Comparison of ENCODE assay signal across 1 cellular context in genomic region chr6:137424243-137424642, GRCh38.
TF ChIP-seq lines count a peak whose summit lies in the region.

No MANE protein-coding gene starts in this region.

TF ChIP-seq in H1, 55 proteins besides CTCF, POLR2A, EP300 and RAD21:
- TF ChIP-seq EGR1 (IDR thresholded peaks at IDR 0.05; ENCODE audit: borderline replicate concordance, low read depth, low read length) (no peak), SUZ12 (IDR thresholded peaks at IDR 0.05; ENCODE audit: low read length) (no peak), BRCA1 (IDR thresholded peaks at IDR 0.05; ENCODE audit: low read depth, low read length) (no peak), CBX8 (IDR thresholded peaks at IDR 0.05; ENCODE audit: borderline replicate concordance, low read depth, low read length) (no peak), TCF12 (IDR thresholded peaks at IDR 0.05; ENCODE audit: low read depth, low read length) (no peak)
TF ChIP-seq in H1: peak in this region for 0.
